1 cellular context compared by ENCODE assay signal in the genomic region with DNA sequence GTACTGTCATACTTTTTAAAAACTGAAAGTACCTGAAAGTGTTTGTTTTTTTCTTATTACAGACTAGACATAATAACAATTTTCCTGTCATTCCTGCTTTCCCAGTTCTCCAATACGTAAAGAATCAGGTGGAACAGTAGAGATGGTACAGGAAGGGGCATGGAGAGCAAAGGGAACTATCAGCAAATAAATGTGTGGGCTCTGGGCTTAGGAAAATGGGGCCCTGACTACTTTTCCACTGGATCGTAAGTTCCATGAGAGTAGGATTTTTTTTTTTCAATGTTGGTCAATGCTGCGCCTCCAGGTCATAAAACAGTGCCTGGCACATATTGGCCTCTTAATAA.
TF ChIP-seq lines count a peak whose summit lies in the region.

No MANE protein-coding gene starts in this region.

TF ChIP-seq in HEK293T, 16 proteins besides CTCF, POLR2A, EP300 and RAD21:
- TF ChIP-seq SP1 (IDR thresholded peaks at IDR 0.05) (no peak), HDGF (IDR thresholded peaks at IDR 0.05; ENCODE audit: borderline replicate concordance) (no peak), LEF1 (IDR thresholded peaks at IDR 0.05; ENCODE audit: borderline replicate concordance) (no peak), CTBP1 (IDR thresholded peaks at IDR 0.05; ENCODE audit: borderline replicate concordance) (no peak)
- TF ChIP-seq, protein P1, sequence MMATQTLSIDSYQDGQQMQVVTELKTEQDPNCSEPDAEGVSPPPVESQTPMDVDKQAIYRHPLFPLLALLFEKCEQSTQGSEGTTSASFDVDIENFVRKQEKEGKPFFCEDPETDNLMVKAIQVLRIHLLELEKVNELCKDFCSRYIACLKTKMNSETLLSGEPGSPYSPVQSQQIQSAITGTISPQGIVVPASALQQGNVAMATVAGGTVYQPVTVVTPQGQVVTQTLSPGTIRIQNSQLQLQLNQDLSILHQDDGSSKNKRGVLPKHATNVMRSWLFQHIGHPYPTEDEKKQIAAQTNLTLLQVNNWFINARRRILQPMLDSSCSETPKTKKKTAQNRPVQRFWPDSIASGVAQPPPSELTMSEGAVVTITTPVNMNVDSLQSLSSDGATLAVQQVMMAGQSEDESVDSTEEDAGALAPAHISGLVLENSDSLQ (IDR thresholded peaks at IDR 0.05), result no peak
TF ChIP-seq in HEK293T: peak in this region for 0.
